In the genomic region with DNA sequence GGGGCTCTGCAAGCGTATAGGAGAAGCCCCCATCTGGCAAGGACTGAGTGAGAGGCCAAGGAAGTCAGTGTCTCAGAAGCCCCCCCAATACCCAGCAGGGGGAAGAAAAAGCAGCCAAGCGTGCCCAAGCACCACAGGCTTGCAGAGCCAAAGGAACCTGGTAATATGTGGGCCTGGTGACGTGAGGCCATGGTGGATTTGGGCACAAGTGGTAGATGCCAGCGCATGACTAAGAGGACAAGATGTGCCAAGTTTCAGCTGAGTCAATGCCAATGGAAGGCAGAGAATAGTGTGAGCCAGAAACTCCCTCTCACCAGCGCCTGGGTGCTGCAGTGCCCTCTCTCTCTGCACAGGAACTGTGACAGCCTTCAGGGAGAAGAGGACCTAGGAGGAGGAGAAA, we compare ENCODE assay signal across 13 cellular contexts.
DNase-seq lines count a peak whose midpoint lies in the region; ATAC-seq and TF ChIP-seq lines count a peak whose summit lies in the region.
"Had no signal": no experiment of that assay in that cellular context is flagged by ENCODE, and none has a peak within 500 bp of the region (broad histone marks: within the 10 kb centered on the region; RNA-seq: fewer than 3 reads in every experiment).

No MANE protein-coding gene starts in this region.

- H3K4me3 Mint-ChIP-seq in T-cell: no peak overlapping the region

- no peak overlapping the region for H3K4me2 ChIP-seq in SK-N-SH

- peaks cover 12 to 25% of the 10 kb centered on the region in 2 donors for H3K27me3 Mint-ChIP-seq in T-cell

- in situ Hi-C loops in GM13976 (cut with MboI; ENCODE audit: low sequenced_read_pairs, unreplicated experiment): no loop called here

- no peak overlapping the region for H3K27ac ChIP-seq in SK-N-SH (ENCODE audit: low read depth in 2 of 2, low read length in 1 of 2)
- no peak overlapping the region for H3K27ac ChIP-seq in lung (ENCODE audit: low read depth in 1 of 2, low read length in 1 of 2)
- peak overlapping the region in 1 of 2 donors; percentile 79 for H3K27ac ChIP-seq in aorta (ENCODE audit: low read depth in 1 of 2, low read length in 2 of 2)
- H3K27ac ChIP-seq: WERI-Rb-1 had no signal

- H3K4me1 ChIP-seq in SK-N-SH (ENCODE audit: control insufficient read depth in 1 of 2, insufficient read depth in 2 of 2, low read depth in 1 of 2, low read length in 1 of 2) (no peaks in the 10 kb centered on the region), lung (ENCODE audit: control insufficient read depth in 2 of 2, insufficient read depth in 2 of 2, low read length in 2 of 2) (no peaks in the 10 kb centered on the region), aorta (ENCODE audit: control insufficient read depth in 1 of 2, insufficient read depth in 2 of 2, low read length in 2 of 2) (no peaks in the 10 kb centered on the region)

- intact Hi-C loops in aorta (cut with DNase I): no loop called here

- TF ChIP-seq CTCF in SK-N-SH (IDR thresholded peaks at IDR 0.05) (no peak), lung (IDR thresholded peaks at IDR 0.05; ENCODE audit: control extremely low read depth, extremely low read depth) (no peak), GM13976 (IDR thresholded peaks at IDR 0.05; ENCODE audit: borderline replicate concordance, control extremely low read depth, extremely low read depth, insufficient read depth, missing control alignments) (no peak)

- H3K36me3 Mint-ChIP-seq in T-cell: no peaks in the 10 kb centered on the region
- H3K36me3 Mint-ChIP-seq: activated naive CD4-positive, alpha-beta T cell treated with anti-CD3 and anti-CD28 coated beads, Interleukin-2, amount 50 U/mL, for 72 hours had no signal

- no peaks in the 10 kb centered on the region for H3K9me3 ChIP-seq in SK-N-SH
- peaks cover 0 to 3% of the 10 kb centered on the region in 2 donors for H3K9me3 ChIP-seq in lung (ENCODE audit: control insufficient read depth in 2 of 2, insufficient read depth in 1 of 2, low read length in 1 of 2)
- peaks cover 1% of the 10 kb centered on the region for H3K9me3 ChIP-seq in aorta (ENCODE audit: control insufficient read depth, low read length)

- H3K27ac Mint-ChIP-seq in T-cell: no peak overlapping the region
- H3K27ac Mint-ChIP-seq: activated naive CD4-positive, alpha-beta T cell treated with anti-CD3 and anti-CD28 coated beads, Interleukin-2, amount 50 U/mL, for 72 hours had no signal

- H3K4me1 Mint-ChIP-seq in T-cell: no peaks in the 10 kb centered on the region

- no peak for TF ChIP-seq EP300 in SK-N-SH (IDR thresholded peaks at IDR 0.05; ENCODE audit: borderline replicate concordance in 1 of 2, low read depth in 1 of 2, low read length in 1 of 2)

- no peaks in the 10 kb centered on the region for H3K9me2 ChIP-seq in SK-N-SH

- peaks cover 0 to 6% (median 5%) of the 10 kb centered on the region in 3 donors for H3K9me3 Mint-ChIP-seq in T-cell

- H3K4me3 ChIP-seq in SK-N-SH (ENCODE audit: low read depth in 2 of 2, low read length in 1 of 2) (no peak overlapping the region), lung (no peak overlapping the region), aorta (ENCODE audit: low read length in 2 of 2) (no peak overlapping the region)
- H3K4me3 ChIP-seq: K562 had no signal

- no peaks in the 10 kb centered on the region for H4K20me1 ChIP-seq in SK-N-SH (ENCODE audit: insufficient read depth)

- H3K36me3 ChIP-seq in SK-N-SH (replicated peaks in 1 of 2; ENCODE audit: control insufficient read depth in 1 of 2, insufficient read depth in 2 of 2, low read length in 1 of 2): no peaks in the 10 kb centered on the region
- H3K36me3 ChIP-seq in lung (ENCODE audit: control insufficient read depth in 2 of 2, insufficient read depth in 2 of 2, low read length in 2 of 2): no peaks in the 10 kb centered on the region
- no peaks in the 10 kb centered on the region for H3K36me3 ChIP-seq in aorta (ENCODE audit: control insufficient read depth in 1 of 2, insufficient read depth in 2 of 2, low read length in 1 of 2)
- H3K36me3 ChIP-seq: WERI-Rb-1 had no signal

- ATAC-seq in SK-N-SH treated with all-trans-retinoic acid at 6 μM for 48 hours (no peak), lung (ENCODE audit: insufficient read depth, low FRiP score) (no peak), aorta (ENCODE audit: low FRiP score) (peak; percentile 85), HG03354 (IDR thresholded peaks at IDR 0.05; ENCODE audit: poor library complexity, severe bottlenecking, unreplicated experiment) (no peak), T-cell (replicated peaks in 1 of 4) (no peak)
- ATAC-seq: activated naive CD4-positive, alpha-beta T cell treated with anti-CD3 and anti-CD28 coated beads, Interleukin-2, amount 50 U/mL, for 72 hours; K562 had no signal

- CTCF ChIA-PET in SK-N-SH (lab: Yijun Ruan, JAX): no interaction called here
- CTCF ChIA-PET in T-cell (lab: Charles Lee): no interaction called here

- no peak for DNase-seq in SK-N-SH
- DNase-seq in cerebellum (ENCODE audit: low spot score): peak; percentile 56
- peak; percentile 57 for DNase-seq in lung (ENCODE audit: low spot score)
- DNase-seq in aorta: peak; percentile 66 to 85
- no peak for DNase-seq in GM13976 (ENCODE audit: low spot score)
- no peak for DNase-seq in T-cell
- DNase-seq: erythroblast, NCI-H82, WERI-Rb-1 had no signal

- 40% methylated on average over 5 of the region's 5 CpGs for WGBS in SK-N-SH (ENCODE audit: low lambda C conversion rate)
- 74 to 85% methylated on average over 5 of the region's 5 CpGs for WGBS in lung, 2 donors
- WGBS in aorta, 2 donors: 6 to 10% methylated on average over 5 of the region's 5 CpGs

- H3F3A ChIP-seq in SK-N-SH (replicated peaks; ENCODE audit: insufficient read depth): no peaks in the 10 kb centered on the region

- H3K79me2 ChIP-seq in SK-N-SH (ENCODE audit: insufficient read depth): no peaks in the 10 kb centered on the region

- H2AFZ ChIP-seq in SK-N-SH (ENCODE audit: low read depth): no peak overlapping the region

- no peak for TF ChIP-seq RAD21 in SK-N-SH (IDR thresholded peaks at IDR 0.05; ENCODE audit: low read length)

- no peaks in the 10 kb centered on the region for H3K27me3 ChIP-seq in SK-N-SH (ENCODE audit: insufficient read depth)
- H3K27me3 ChIP-seq in lung (ENCODE audit: control insufficient read depth, insufficient read depth): no peaks in the 10 kb centered on the region
- H3K27me3 ChIP-seq in aorta (ENCODE audit: control insufficient read depth in 1 of 2, insufficient read depth in 2 of 2, low read length in 1 of 2): no peaks in the 10 kb centered on the region

- no peak overlapping the region for H3K9ac ChIP-seq in SK-N-SH

- POLR2A ChIA-PET in SK-N-SH (lab: Yijun Ruan, JAX): no interaction called here
- POLR2A ChIA-PET in T-cell (lab: Charles Lee): no interaction called here

TF ChIP-seq in SK-N-SH, 30 proteins besides CTCF, POLR2A, EP300 and RAD21:
- peak; percentile 42; the same call in 1 of the 2 replicates for TF ChIP-seq NFIC (IDR thresholded peaks at IDR 0.05; ENCODE audit: borderline replicate concordance)
- TF ChIP-seq, protein P1, sequence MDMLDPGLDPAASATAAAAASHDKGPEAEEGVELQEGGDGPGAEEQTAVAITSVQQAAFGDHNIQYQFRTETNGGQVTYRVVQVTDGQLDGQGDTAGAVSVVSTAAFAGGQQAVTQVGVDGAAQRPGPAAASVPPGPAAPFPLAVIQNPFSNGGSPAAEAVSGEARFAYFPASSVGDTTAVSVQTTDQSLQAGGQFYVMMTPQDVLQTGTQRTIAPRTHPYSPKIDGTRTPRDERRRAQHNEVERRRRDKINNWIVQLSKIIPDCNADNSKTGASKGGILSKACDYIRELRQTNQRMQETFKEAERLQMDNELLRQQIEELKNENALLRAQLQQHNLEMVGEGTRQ (IDR thresholded peaks at IDR 0.05; ENCODE audit: borderline replicate concordance, low read depth, low read length): no peak

TF ChIP-seq in SK-N-SH treated with all-trans-retinoic acid at 6 μM for 48 hours, 23 proteins besides CTCF, POLR2A, EP300 and RAD21:
- TF ChIP-seq ARNTL (CRISPR knock-in tag; IDR thresholded peaks at IDR 0.05; ENCODE audit: borderline replicate concordance, low read depth) (no peak), BACH2 (CRISPR knock-in tag; IDR thresholded peaks at IDR 0.05; ENCODE audit: borderline replicate concordance) (no peak), ZNF70 (CRISPR knock-in tag; IDR thresholded peaks at IDR 0.05) (no peak), ZFP30 (CRISPR knock-in tag; IDR thresholded peaks at IDR 0.05) (no peak), ISL1 (CRISPR knock-in tag; IDR thresholded peaks at IDR 0.05) (no peak), OSR1 (CRISPR knock-in tag; IDR thresholded peaks at IDR 0.05) (no peak), ZNF8 (CRISPR knock-in tag; IDR thresholded peaks at IDR 0.05) (no peak), TOX (CRISPR knock-in tag; IDR thresholded peaks at IDR 0.05; ENCODE audit: borderline replicate concordance) (no peak)
- TF ChIP-seq, protein P2, sequence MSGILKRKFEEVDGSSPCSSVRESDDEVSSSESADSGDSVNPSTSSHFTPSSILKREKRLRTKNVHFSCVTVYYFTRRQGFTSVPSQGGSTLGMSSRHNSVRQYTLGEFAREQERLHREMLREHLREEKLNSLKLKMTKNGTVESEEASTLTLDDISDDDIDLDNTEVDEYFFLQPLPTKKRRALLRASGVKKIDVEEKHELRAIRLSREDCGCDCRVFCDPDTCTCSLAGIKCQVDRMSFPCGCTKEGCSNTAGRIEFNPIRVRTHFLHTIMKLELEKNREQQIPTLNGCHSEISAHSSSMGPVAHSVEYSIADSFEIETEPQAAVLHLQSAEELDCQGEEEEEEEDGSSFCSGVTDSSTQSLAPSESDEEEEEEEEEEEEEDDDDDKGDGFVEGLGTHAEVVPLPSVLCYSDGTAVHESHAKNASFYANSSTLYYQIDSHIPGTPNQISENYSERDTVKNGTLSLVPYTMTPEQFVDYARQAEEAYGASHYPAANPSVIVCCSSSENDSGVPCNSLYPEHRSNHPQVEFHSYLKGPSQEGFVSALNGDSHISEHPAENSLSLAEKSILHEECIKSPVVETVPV (CRISPR knock-in tag; IDR thresholded peaks at IDR 0.05): no peak

Comparison
In these comparisons a context has a peak if more than half of its experiments do, and no peak if none do; other contexts are left out.
1. DNase-seq: peak in cerebellum (single experiment), lung (single experiment) and aorta (2 of 2); none in SK-N-SH (single experiment), GM13976 (single experiment) and T-cell (0 of 34).